Comparison of ENCODE assay signal across 8 cellular contexts in the genomic region with DNA sequence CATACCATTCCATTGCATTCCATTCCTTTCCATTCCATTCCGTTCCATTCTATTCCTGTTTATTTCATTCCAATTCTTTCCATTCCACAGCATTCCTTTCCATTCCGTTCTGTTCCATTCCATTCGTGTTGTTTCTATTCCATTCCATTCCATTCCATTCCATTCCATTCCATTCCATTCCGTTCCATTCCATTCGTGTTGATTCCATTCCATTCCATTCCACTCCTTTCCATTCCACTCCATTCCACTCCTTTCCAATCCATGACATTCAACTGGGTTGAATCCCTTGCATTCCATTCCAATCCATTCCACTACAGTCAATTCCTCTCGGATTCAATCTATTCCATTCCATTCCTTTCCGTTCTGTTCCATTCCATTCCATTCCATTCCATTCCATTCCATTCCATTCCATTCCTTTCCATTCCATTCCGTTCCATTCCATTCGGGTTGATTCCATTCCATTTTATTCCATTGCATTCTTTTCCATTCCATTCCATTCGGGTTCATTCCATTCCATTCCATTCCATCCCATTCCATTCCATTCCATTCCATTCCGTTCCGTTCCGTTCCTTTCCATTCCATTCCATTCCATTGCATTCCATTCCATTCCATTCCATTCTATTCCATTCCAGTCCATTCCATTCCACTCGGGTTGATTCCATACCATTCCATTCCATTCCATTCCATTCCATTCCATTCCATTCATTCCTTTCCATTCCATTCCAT.
A peak's percentile ranks its signal among the peaks of the same experiment; 100 is the strongest.
DNase-seq lines count a peak whose midpoint lies in the region; ATAC-seq, FAIRE-seq and TF ChIP-seq lines count a peak whose summit lies in the region.
"Not testable (repeated sequence)": the region's sequence is repeated elsewhere in the genome, so short reads cannot be mapped to it uniquely, and the experiment has no call there.

No MANE protein-coding gene starts in this region.

- TF ChIP-seq EP300 in GM12878 (IDR thresholded peaks at IDR 0.05; ENCODE audit: borderline replicate concordance in 1 of 2, control insufficient read depth in 1 of 2, low read depth in 2 of 2, low read length in 2 of 2) = not testable (repeated sequence)

- not testable (repeated sequence) for TF ChIP-seq POLR2A in GM12878 (IDR thresholded peaks at IDR 0.05; ENCODE audit: low read depth, low read length)

- not testable (repeated sequence) for H3K4me1 ChIP-seq in HUES48 (ENCODE audit: control insufficient read depth, insufficient read depth, low read length); GM12878 (ENCODE audit: control insufficient read depth, insufficient read depth, low read length); foreskin keratinocyte; lower lobe of right lung

- H3K36me3 Mint-ChIP-seq in stimulated activated naive CD8-positive, alpha-beta T cell treated with anti-CD3 and anti-CD28 coated beads, Interleukin-15, Interleukin-2, amounts not matched to agents 100 ng/mL and 50 ng/mL, for 24 hours (ENCODE audit: low read depth) = peaks cover 60% of the 10 kb centered on the region

- H3K27me3 ChIP-seq in HUES48 (ENCODE audit: control insufficient read depth, insufficient read depth, low read length); GM12878 (replicated peaks in 1 of 2; ENCODE audit: control insufficient read depth in 2 of 2, insufficient read depth in 2 of 2, low read length in 1 of 2); foreskin keratinocyte; lower lobe of right lung (ENCODE audit: low read depth): not testable (repeated sequence)

- H2AFZ ChIP-seq in GM12878 (ENCODE audit: control insufficient read depth, low read depth, low read length) = not testable (repeated sequence)

- not testable (repeated sequence) for H3K27ac ChIP-seq in HUES48 (ENCODE audit: low read depth, low read length); GM12878 (ENCODE audit: control insufficient read depth, insufficient read depth); foreskin keratinocyte; lower lobe of right lung

- H3K9ac ChIP-seq in HUES48 (ENCODE audit: low read depth, low read length); GM12878 (ENCODE audit: control insufficient read depth, insufficient read depth, low read length): not testable (repeated sequence)

- not testable (repeated sequence) for H3K4me3 Mint-ChIP-seq in stimulated activated naive CD8-positive, alpha-beta T cell treated with anti-CD3 and anti-CD28 coated beads, Interleukin-15, Interleukin-2, amounts not matched to agents 100 ng/mL and 50 ng/mL, for 24 hours

- 47% methylated on average over 14 of the region's 14 CpGs for WGBS in GM12878 (ENCODE audit: insufficient coverage, insufficient replicate concordance, low lambda C conversion rate, missing lambda C conversion rate)

- TF ChIP-seq RAD21 in GM12878 (IDR thresholded peaks at IDR 0.05; ENCODE audit: insufficient read depth, low read depth, low read length) = not testable (repeated sequence)

- SMC1A ChIA-PET in GM12878 (lab: Charles Lee; ENCODE audit: uncharacterized antibody, unreplicated experiment) = not testable (repeated sequence)

- H3K27me3 Mint-ChIP-seq in stimulated activated naive CD8-positive, alpha-beta T cell treated with anti-CD3 and anti-CD28 coated beads, Interleukin-15, Interleukin-2, amounts not matched to agents 100 ng/mL and 50 ng/mL, for 24 hours = not testable (repeated sequence)

- peaks cover 58% of the 10 kb centered on the region for H3K9me3 Mint-ChIP-seq in stimulated activated naive CD8-positive, alpha-beta T cell treated with anti-CD3 and anti-CD28 coated beads, Interleukin-15, Interleukin-2, amounts not matched to agents 100 ng/mL and 50 ng/mL, for 24 hours

- POLR2A ChIA-PET in GM12878 (lab: Charles Lee) = not testable (repeated sequence)

- in situ Hi-C loops in GM12878 (cut with MboI) = not testable (repeated sequence)

- CTCF ChIA-PET in GM12878 (lab: Yijun Ruan, JAX) = not testable (repeated sequence)

- DNase-seq in GM12878 (ENCODE audit: low read depth, low spot score); foreskin keratinocyte; left ventricle myocardium superior; lower lobe of right lung; omental fat pad (ENCODE audit: low spot score): not testable (repeated sequence)

- TF ChIP-seq CTCF in GM12878 (IDR thresholded peaks at IDR 0.05 in 2 of 3, conservative IDR thresholded peaks at IDR 0.05 in 1 of 3; ENCODE audit: control insufficient read depth in 2 of 3, extremely low read depth in 1 of 3, insufficient read depth in 1 of 3, low read depth in 3 of 3, low read length in 3 of 3); foreskin keratinocyte (conservative IDR thresholded peaks at IDR 0.05); lower lobe of right lung (IDR thresholded peaks at IDR 0.05); omental fat pad (IDR thresholded peaks at IDR 0.05): not testable (repeated sequence)

- H3K4me1 Mint-ChIP-seq in stimulated activated naive CD8-positive, alpha-beta T cell treated with anti-CD3 and anti-CD28 coated beads, Interleukin-15, Interleukin-2, amounts not matched to agents 100 ng/mL and 50 ng/mL, for 24 hours (ENCODE audit: low read depth) = not testable (repeated sequence)

- intact Hi-C loops in GM12878 (cut with micrococcal nuclease; ENCODE audit: unreplicated experiment); left ventricle myocardium superior (cut with micrococcal nuclease); lower lobe of right lung (cut with DNase I): not testable (repeated sequence)

- H3K36me3 ChIP-seq in HUES48 (ENCODE audit: control insufficient read depth, insufficient read depth, low read length); GM12878 (ENCODE audit: control insufficient read depth in 2 of 2, insufficient read depth in 2 of 2, low read length in 1 of 2); lower lobe of right lung: not testable (repeated sequence)

- not testable (repeated sequence) for H3K4me2 ChIP-seq in GM12878 (ENCODE audit: control insufficient read depth, insufficient read depth)

- ATAC-seq in GM18502 (IDR thresholded peaks at IDR 0.05; ENCODE audit: poor library complexity, unreplicated experiment) = peak; percentile 18
- 0 out of 3 replicates have a peak, but pooled peaks have one; percentile 25 for ATAC-seq in GM12878
- ATAC-seq in foreskin keratinocyte = peak; percentile 0
- ATAC-seq in left ventricle myocardium superior = peak; percentile 14
- ATAC-seq in lower lobe of right lung = peak; percentile 19 to 33
- ATAC-seq in omental fat pad (ENCODE audit: low FRiP score) = peak; percentile 17

- H3K9me3 ChIP-seq in HUES48 (ENCODE audit: control insufficient read depth, insufficient read depth, low read length) (peaks cover 52% of the 10 kb centered on the region), lower lobe of right lung (peaks cover 42% of the 10 kb centered on the region)
- H3K9me3 ChIP-seq in GM12878 (replicated peaks; ENCODE audit: control insufficient read depth, insufficient read depth, low read length) = not testable (repeated sequence)

- FAIRE-seq in GM12878 (lab: Jason Lieb, UNC) = not testable (repeated sequence)

- not testable (repeated sequence) for H4K20me1 ChIP-seq in GM12878 (ENCODE audit: control insufficient read depth, insufficient read depth)

- H3K79me2 ChIP-seq in GM12878 (ENCODE audit: control insufficient read depth, insufficient read depth, low read length) = not testable (repeated sequence)

- H3K27ac Mint-ChIP-seq in stimulated activated naive CD8-positive, alpha-beta T cell treated with anti-CD3 and anti-CD28 coated beads, Interleukin-15, Interleukin-2, amounts not matched to agents 100 ng/mL and 50 ng/mL, for 24 hours = peak overlapping the region; percentile 13

- BruUV-seq in GM12878 (replicated peaks; lab: Mats Ljungman, UMichigan) = not testable (repeated sequence)

- RAD21 ChIA-PET in GM12878 (lab: Charles Lee; ENCODE audit: unreplicated experiment) = not testable (repeated sequence)

- peak overlapping the region; percentile 10; the same call in 1 of the 2 replicates for H3K4me3 ChIP-seq in HUES48 (ENCODE audit: low read depth, low read length)
- H3K4me3 ChIP-seq in GM12878, lower lobe of right lung: not testable (repeated sequence)
